ENCODE assay signal across 19 cellular contexts in genomic region chr1:55446351-55446750, GRCh38.
DNase-seq lines count a peak whose midpoint lies in the region; ATAC-seq and TF ChIP-seq lines count a peak whose summit lies in the region.
"Had no signal": no experiment of that assay in that cellular context is flagged by ENCODE, and none has a peak within 500 bp of the region (broad histone marks: within the 10 kb centered on the region; RNA-seq: fewer than 3 reads in every experiment).

No MANE protein-coding gene starts in this region.

- no peak overlapping the region for H2AK9ac ChIP-seq in IMR-90 (replicated peaks; ENCODE audit: low read depth, low read length, poor library complexity)

- no peak overlapping the region for H4K91ac ChIP-seq in IMR-90 (ENCODE audit: insufficient read depth, low read depth, low read length)

- peak overlapping the region; percentile 18; the same call in 1 of the 2 replicates for H4K5ac ChIP-seq in IMR-90 (ENCODE audit: low read depth, low read length)

- H3K4me1 ChIP-seq in IMR-90 (ENCODE audit: control insufficient read depth, insufficient read depth, low read length) (peaks cover 22% of the 10 kb centered on the region), osteoblast (ENCODE audit: insufficient read depth, low read length) (peaks cover 23% of the 10 kb centered on the region), tibial nerve (peaks cover 0 to 13% (median 5%) of the 10 kb centered on the region in 4 donors)
- H3K4me1 ChIP-seq: upper lobe of right lung had no signal

- no peak overlapping the region for H2AFZ ChIP-seq in IMR-90 (replicated peaks; ENCODE audit: low read length, poor library complexity)
- no peak overlapping the region for H2AFZ ChIP-seq in osteoblast (ENCODE audit: low read length)

- H2BK5ac ChIP-seq in IMR-90 (ENCODE audit: low read depth, low read length, poor library complexity, severe bottlenecking), result peak overlapping the region; percentile 4

- H3K79me2 ChIP-seq in osteoblast (ENCODE audit: insufficient read depth, low read length), result no peaks in the 10 kb centered on the region

- peak overlapping the region; percentile 83; the same call in 1 of the 2 replicates for H2BK20ac ChIP-seq in IMR-90 (ENCODE audit: low read depth, low read length)

- H3K27me3 ChIP-seq in IMR-90 (ENCODE audit: control insufficient read depth, insufficient read depth, low read length) (no peaks in the 10 kb centered on the region), osteoblast (ENCODE audit: insufficient read depth, low read length) (no peaks in the 10 kb centered on the region), tibial nerve (no peaks in the 10 kb centered on the region)
- H3K27me3 ChIP-seq: upper lobe of right lung had no signal

- no peak overlapping the region for H3K23ac ChIP-seq in IMR-90 (ENCODE audit: low read depth, low read length)

- no peak overlapping the region for H3K27ac ChIP-seq in IMR-90 (ENCODE audit: insufficient read depth, low read length)
- H3K27ac ChIP-seq in osteoblast (ENCODE audit: low read depth, low read length), result peak overlapping the region; percentile 97
- H3K27ac ChIP-seq in tibial nerve, result no peak overlapping the region
- H3K27ac ChIP-seq: upper lobe of right lung had no signal

- H2BK120ac ChIP-seq in IMR-90 (ENCODE audit: low read depth, low read length), result peak overlapping the region; percentile 97

- TF ChIP-seq CTCF in AG10803 (conservative IDR thresholded peaks at IDR 0.05; ENCODE audit: low read length), result no peak
- no peak for TF ChIP-seq CTCF in IMR-90 (conservative IDR thresholded peaks at IDR 0.05; ENCODE audit: low read depth, low read length)
- no peak for TF ChIP-seq CTCF in osteoblast (IDR thresholded peaks at IDR 0.05; ENCODE audit: extremely low read depth, low read depth, low read length)
- TF ChIP-seq CTCF in tibial nerve (IDR thresholded peaks at IDR 0.05), result no peak

- 0 out of 4 replicates have a peak, but pooled peaks cover 0 to 3% of the 10 kb centered on the region in 2 experiments for H3K79me1 ChIP-seq in IMR-90 (ENCODE audit: low read depth in 1 of 2, low read length in 2 of 2)

- in situ Hi-C loops in IMR-90 (cut with MboI; ENCODE audit: low sequenced_read_pairs), result no loop called here

- H2AK5ac ChIP-seq in IMR-90 (ENCODE audit: low read depth, low read length), result peak overlapping the region; percentile 30; the same call in 1 of the 2 replicates

- H3K36me3 ChIP-seq in IMR-90 (ENCODE audit: control insufficient read depth, insufficient read depth, low read length) (no peaks in the 10 kb centered on the region), osteoblast (ENCODE audit: insufficient read depth, low read length) (no peaks in the 10 kb centered on the region), tibial nerve (no peaks in the 10 kb centered on the region)
- H3K36me3 ChIP-seq: upper lobe of right lung had no signal

- 0 out of 4 replicates have a peak overlapping the region, but pooled peaks of 1 of the 2 experiments have one; percentile 81 for H4K8ac ChIP-seq in IMR-90 (ENCODE audit: low read depth in 2 of 2, low read length in 2 of 2)

- H4K20me1 ChIP-seq in IMR-90 (ENCODE audit: insufficient read depth, low read length) (no peaks in the 10 kb centered on the region), osteoblast (ENCODE audit: insufficient read depth, low read length) (no peaks in the 10 kb centered on the region)

- dilution Hi-C loops in IMR-90 (cut with HindIII; ENCODE audit: low sequenced_read_pairs, unreplicated experiment), result no loop called here

- WGBS in IMR-90 (ENCODE audit: extremely low coverage in 2 of 2, insufficient read length in 1 of 2), 2 experiments, result no CpG with 5 or more reads among the region's 2 CpGs
- WGBS in tibial nerve, 2 donors, result 86% methylated on average over 2 of the region's 2 CpGs

- TF ChIP-seq EP300 in tibial nerve (IDR thresholded peaks at IDR 0.05), result no peak

- H3K4me3 ChIP-seq in AG10803 (ENCODE audit: low read length), result no peak overlapping the region
- H3K4me3 ChIP-seq in IMR-90 (ENCODE audit: insufficient read depth, low read depth, low read length), result no peak overlapping the region
- H3K4me3 ChIP-seq in osteoblast (ENCODE audit: insufficient read depth, low read length), result no peak overlapping the region
- no peak overlapping the region for H3K4me3 ChIP-seq in tibial nerve
- H3K4me3 ChIP-seq: upper lobe of right lung had no signal

- POLR2A ChIA-PET in IMR-90 (lab: Charles Lee; ENCODE audit: unreplicated experiment), result no interaction called here

- 0 out of 2 replicates have a peak overlapping the region, but pooled peaks have one; percentile 5 for H3K56ac ChIP-seq in IMR-90 (ENCODE audit: extremely low read depth, insufficient read depth, low read length)

- BruUV-seq in IMR-90 (replicated peaks; lab: Mats Ljungman, UMichigan), result no TSS peak

- H3K4me2 ChIP-seq in IMR-90 (ENCODE audit: low read depth, low read length), result no peak overlapping the region
- no peak overlapping the region for H3K4me2 ChIP-seq in osteoblast (ENCODE audit: insufficient read depth, low read length)

- H3K9me3 ChIP-seq in IMR-90 (ENCODE audit: control insufficient read depth, insufficient read depth, low read length), result peaks cover 3% of the 10 kb centered on the region; the same call in 1 of the 2 replicates
- no peaks in the 10 kb centered on the region for H3K9me3 ChIP-seq in osteoblast (ENCODE audit: low read depth, low read length)
- H3K9me3 ChIP-seq in tibial nerve, result peaks cover 0 to 2% (median 0%) of the 10 kb centered on the region in 4 donors
- H3K9me3 ChIP-seq: upper lobe of right lung had no signal

- TF ChIP-seq POLR2A in IMR-90 (IDR thresholded peaks at IDR 0.05; ENCODE audit: low read depth, low read length), result no peak
- no peak for TF ChIP-seq POLR2A in tibial nerve (IDR thresholded peaks at IDR 0.05)

- H3K18ac ChIP-seq in IMR-90 (ENCODE audit: low read depth, low read length), result peak overlapping the region; percentile 91

- peak overlapping the region; percentile 95; the same call in 1 of the 2 replicates for H3K4ac ChIP-seq in IMR-90 (ENCODE audit: low read depth, low read length)

- peak overlapping the region; percentile 2; the same call in 1 of the 3 replicates for H2BK15ac ChIP-seq in IMR-90 (ENCODE audit: low read depth, low read length)

- TF ChIP-seq RAD21 in IMR-90 (IDR thresholded peaks at IDR 0.05; ENCODE audit: low read length), result no peak

- ATAC-seq in IMR-90 (ENCODE audit: low read depth), result peak; percentile 7; the same call in 1 of the 2 replicates
- ATAC-seq in HG03139 (IDR thresholded peaks at IDR 0.05; ENCODE audit: unreplicated experiment), result no peak
- ATAC-seq in HG03571 (IDR thresholded peaks at IDR 0.05; ENCODE audit: unreplicated experiment), result no peak
- ATAC-seq: activated CD4-positive, alpha-beta T cell treated with anti-CD3 and anti-CD28 coated beads for 36 hours; left ventricle myocardium superior; naive thymus-derived CD8-positive, alpha-beta T cell; T-helper 17 cell; upper lobe of right lung had no signal

- H3K9me1 ChIP-seq in IMR-90 (ENCODE audit: insufficient read depth, low read length), result peaks cover 19% of the 10 kb centered on the region

- DNase-seq in AG10803 (ENCODE audit: low read depth) (peak; percentile 65), IMR-90 (peak; percentile 54), dedifferentiated amniotic fluid mesenchymal stem cell (ENCODE audit: extremely low spot score) (peak; percentile 37), osteoblast (ENCODE audit: insufficient read length, low spot score, missing footprints) (peak; percentile 73), tibial nerve (ENCODE audit: low spot score in 2 of 2) (no peak), DMS53 (lab: John Stamatoyannopoulos, UW) (no peak)
- DNase-seq: activated CD4-positive, alpha-beta T cell treated with anti-CD3 and anti-CD28 coated beads for 36 hours; activated naive CD4-positive, alpha-beta T cell; activated T-cell treated with anti-CD3 and anti-CD28 coated beads, Interleukin-2, amount 50 U/mL, for 24 hours; left ventricle myocardium superior; MV-4-11; naive thymus-derived CD8-positive, alpha-beta T cell; NCI-H1694 treated with DMSO at 0.1 percent for 48 hours; NCI-H524 treated with DMSO at 0.1 percent for 48 hours; substantia nigra; T-helper 17 cell; upper lobe of right lung had no signal

- CTCF ChIA-PET in IMR-90 (lab: Yijun Ruan, JAX), result interaction anchor here (1.4 kb wide), 1 partner anchor 32 kb away, joined by 5 read pairs; no protein-coding TSS in a partner anchor

- H3K14ac ChIP-seq in IMR-90 (replicated peaks; ENCODE audit: low read depth, low read length), result no peak overlapping the region

- intact Hi-C loops in IMR-90 (cut with micrococcal nuclease), result no loop called here

- no peak overlapping the region for H3K9ac ChIP-seq in IMR-90 (ENCODE audit: low read depth, low read length)

TF ChIP-seq in IMR-90, 13 proteins besides CTCF, POLR2A, EP300 and RAD21:
- TF ChIP-seq CEBPB (IDR thresholded peaks at IDR 0.05; ENCODE audit: low read depth, low read length), result peak; percentile 29; the same call in 1 of the 2 replicates
- no peak for TF ChIP-seq USF2 (IDR thresholded peaks at IDR 0.05; ENCODE audit: low read depth, low read length)
- no peak for TF ChIP-seq SMC3 (IDR thresholded peaks at IDR 0.05; ENCODE audit: low read depth, low read length)

Comparison
In these comparisons a context has a peak if more than half of its experiments do, and no peak if none do; other contexts are left out.
1. DNase-seq: peak in AG10803 (single experiment), IMR-90 (single experiment), dedifferentiated amniotic fluid mesenchymal stem cell (single experiment) and osteoblast (single experiment); none in tibial nerve (0 of 2) and DMS53 (single experiment).